ENCODE assay signal across 1 cellular context in the genomic region with DNA sequence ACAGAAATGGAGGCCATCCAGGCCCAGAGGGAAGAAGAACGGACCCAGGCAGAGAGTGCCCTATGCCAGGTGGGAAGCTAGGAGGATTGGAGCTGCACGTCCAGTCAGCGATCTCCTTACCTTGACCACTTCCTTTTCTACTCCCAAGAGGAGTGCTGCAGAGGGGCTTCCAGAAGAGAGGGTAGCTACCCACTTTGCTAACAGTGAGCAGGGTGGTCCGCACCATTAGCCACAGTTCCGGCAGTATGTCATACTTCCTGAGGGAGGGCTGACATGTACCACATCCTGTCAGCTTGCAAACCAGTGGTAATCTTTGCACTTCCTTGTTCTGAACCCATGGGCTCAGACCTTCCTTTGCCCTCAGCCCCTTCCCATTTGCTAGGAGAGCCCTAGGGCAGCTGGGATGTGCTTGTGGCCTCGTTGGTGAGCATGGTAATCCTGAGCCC.
TF ChIP-seq lines count a peak whose summit lies in the region.

No MANE protein-coding gene starts in this region.

TF ChIP-seq in GM12878, 131 proteins besides CTCF, POLR2A, EP300 and RAD21 (continues in another document):
- TF ChIP-seq ATF7 (IDR thresholded peaks at IDR 0.05; ENCODE audit: low read depth) (peak; percentile 95), BACH1 (IDR thresholded peaks at IDR 0.05; ENCODE audit: borderline replicate concordance) (no peak), KLF5 (IDR thresholded peaks at IDR 0.05; ENCODE audit: partially characterized antibody) (no peak), POU2F2 (IDR thresholded peaks at IDR 0.05; ENCODE audit: borderline replicate concordance, low read depth, low read length) (peak; percentile 47; the same call in 2 of the 3 replicates), SREBF2 (IDR thresholded peaks at IDR 0.05; ENCODE audit: low read length) (no peak), CHD4 (IDR thresholded peaks at IDR 0.05) (no peak), HDAC6 (IDR thresholded peaks at IDR 0.05; ENCODE audit: unreplicated experiment) (no peak), ZNF622 (IDR thresholded peaks at IDR 0.05) (no peak), STAT1 (conservative IDR thresholded peaks at IDR 0.05) (no peak), MEF2A (IDR thresholded peaks at IDR 0.05; ENCODE audit: insufficient read depth, low read depth, low read length) (no peak), FOXM1 (IDR thresholded peaks at IDR 0.05; ENCODE audit: low read depth, low read length) (no peak), ZSCAN29 (IDR thresholded peaks at IDR 0.05) (no peak), MEF2B (IDR thresholded peaks at IDR 0.05; ENCODE audit: partially characterized antibody, poor library complexity, severe bottlenecking) (no peak), RCOR1 (conservative IDR thresholded peaks at IDR 0.05; ENCODE audit: low read depth, low read length) (no peak), EZH2 (IDR thresholded peaks at IDR 0.05; ENCODE audit: borderline replicate concordance, control insufficient read depth, low read depth, low read length) (no peak), SRF (IDR thresholded peaks at IDR 0.05; ENCODE audit: low read depth in 2 of 2, low read length in 2 of 2) (peak in 1 of 2 experiments; percentile 17; a peak in 1 of 4 replicates), ETV6 (conservative IDR thresholded peaks at IDR 0.05 in 1 of 2, IDR thresholded peaks at IDR 0.05 in 1 of 2; ENCODE audit: borderline replicate concordance in 1 of 2, low read depth in 1 of 2) (peak in 1 of 2 experiments; percentile 87; a peak in 2 of 4 replicates), POLR2AphosphoS2 (IDR thresholded peaks at IDR 0.05; ENCODE audit: low read depth, low read length) (peak; percentile 74; the same call in 1 of the 2 replicates), SP1 (IDR thresholded peaks at IDR 0.05; ENCODE audit: low read depth, low read length) (no peak), CBFB (IDR thresholded peaks at IDR 0.05; ENCODE audit: low read depth) (peak; percentile 66; the same call in 1 of the 2 replicates), YY1 (IDR thresholded peaks at IDR 0.05; ENCODE audit: low read depth, low read length) (peak; percentile 62), CHD2 (IDR thresholded peaks at IDR 0.05; ENCODE audit: borderline replicate concordance, low read depth, low read length) (no peak), NR2C2 (IDR thresholded peaks at IDR 0.05; ENCODE audit: borderline replicate concordance, control insufficient read depth, insufficient read length, low read depth) (no peak)
- TF ChIP-seq, protein P1, sequence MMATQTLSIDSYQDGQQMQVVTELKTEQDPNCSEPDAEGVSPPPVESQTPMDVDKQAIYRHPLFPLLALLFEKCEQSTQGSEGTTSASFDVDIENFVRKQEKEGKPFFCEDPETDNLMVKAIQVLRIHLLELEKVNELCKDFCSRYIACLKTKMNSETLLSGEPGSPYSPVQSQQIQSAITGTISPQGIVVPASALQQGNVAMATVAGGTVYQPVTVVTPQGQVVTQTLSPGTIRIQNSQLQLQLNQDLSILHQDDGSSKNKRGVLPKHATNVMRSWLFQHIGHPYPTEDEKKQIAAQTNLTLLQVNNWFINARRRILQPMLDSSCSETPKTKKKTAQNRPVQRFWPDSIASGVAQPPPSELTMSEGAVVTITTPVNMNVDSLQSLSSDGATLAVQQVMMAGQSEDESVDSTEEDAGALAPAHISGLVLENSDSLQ (IDR thresholded peaks at IDR 0.05), result peak; percentile 90
- TF ChIP-seq, protein P2, sequence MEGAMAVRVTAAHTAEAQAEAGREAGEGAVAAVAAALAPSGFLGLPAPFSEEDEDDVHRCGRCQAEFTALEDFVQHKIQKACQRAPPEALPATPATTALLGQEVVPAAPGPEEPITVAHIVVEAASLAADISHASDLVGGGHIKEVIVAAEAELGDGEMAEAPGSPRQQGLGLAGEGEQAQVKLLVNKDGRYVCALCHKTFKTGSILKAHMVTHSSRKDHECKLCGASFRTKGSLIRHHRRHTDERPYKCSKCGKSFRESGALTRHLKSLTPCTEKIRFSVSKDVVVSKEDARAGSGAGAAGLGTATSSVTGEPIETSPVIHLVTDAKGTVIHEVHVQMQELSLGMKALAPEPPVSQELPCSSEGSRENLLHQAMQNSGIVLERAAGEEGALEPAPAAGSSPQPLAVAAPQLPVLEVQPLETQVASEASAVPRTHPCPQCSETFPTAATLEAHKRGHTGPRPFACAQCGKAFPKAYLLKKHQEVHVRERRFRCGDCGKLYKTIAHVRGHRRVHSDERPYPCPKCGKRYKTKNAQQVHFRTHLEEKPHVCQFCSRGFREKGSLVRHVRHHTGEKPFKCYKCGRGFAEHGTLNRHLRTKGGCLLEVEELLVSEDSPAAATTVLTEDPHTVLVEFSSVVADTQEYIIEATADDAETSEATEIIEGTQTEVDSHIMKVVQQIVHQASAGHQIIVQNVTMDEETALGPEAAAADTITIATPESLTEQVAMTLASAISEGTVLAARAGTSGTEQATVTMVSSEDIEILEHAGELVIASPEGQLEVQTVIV (IDR thresholded peaks at IDR 0.05; ENCODE audit: borderline replicate concordance, partially characterized antibody), result peak; percentile 68
- TF ChIP-seq, protein P3, sequence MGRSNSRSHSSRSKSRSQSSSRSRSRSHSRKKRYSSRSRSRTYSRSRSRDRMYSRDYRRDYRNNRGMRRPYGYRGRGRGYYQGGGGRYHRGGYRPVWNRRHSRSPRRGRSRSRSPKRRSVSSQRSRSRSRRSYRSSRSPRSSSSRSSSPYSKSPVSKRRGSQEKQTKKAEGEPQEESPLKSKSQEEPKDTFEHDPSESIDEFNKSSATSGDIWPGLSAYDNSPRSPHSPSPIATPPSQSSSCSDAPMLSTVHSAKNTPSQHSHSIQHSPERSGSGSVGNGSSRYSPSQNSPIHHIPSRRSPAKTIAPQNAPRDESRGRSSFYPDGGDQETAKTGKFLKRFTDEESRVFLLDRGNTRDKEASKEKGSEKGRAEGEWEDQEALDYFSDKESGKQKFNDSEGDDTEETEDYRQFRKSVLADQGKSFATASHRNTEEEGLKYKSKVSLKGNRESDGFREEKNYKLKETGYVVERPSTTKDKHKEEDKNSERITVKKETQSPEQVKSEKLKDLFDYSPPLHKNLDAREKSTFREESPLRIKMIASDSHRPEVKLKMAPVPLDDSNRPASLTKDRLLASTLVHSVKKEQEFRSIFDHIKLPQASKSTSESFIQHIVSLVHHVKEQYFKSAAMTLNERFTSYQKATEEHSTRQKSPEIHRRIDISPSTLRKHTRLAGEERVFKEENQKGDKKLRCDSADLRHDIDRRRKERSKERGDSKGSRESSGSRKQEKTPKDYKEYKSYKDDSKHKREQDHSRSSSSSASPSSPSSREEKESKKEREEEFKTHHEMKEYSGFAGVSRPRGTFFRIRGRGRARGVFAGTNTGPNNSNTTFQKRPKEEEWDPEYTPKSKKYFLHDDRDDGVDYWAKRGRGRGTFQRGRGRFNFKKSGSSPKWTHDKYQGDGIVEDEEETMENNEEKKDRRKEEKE (IDR thresholded peaks at IDR 0.05), result no peak
- TF ChIP-seq, protein P4, sequence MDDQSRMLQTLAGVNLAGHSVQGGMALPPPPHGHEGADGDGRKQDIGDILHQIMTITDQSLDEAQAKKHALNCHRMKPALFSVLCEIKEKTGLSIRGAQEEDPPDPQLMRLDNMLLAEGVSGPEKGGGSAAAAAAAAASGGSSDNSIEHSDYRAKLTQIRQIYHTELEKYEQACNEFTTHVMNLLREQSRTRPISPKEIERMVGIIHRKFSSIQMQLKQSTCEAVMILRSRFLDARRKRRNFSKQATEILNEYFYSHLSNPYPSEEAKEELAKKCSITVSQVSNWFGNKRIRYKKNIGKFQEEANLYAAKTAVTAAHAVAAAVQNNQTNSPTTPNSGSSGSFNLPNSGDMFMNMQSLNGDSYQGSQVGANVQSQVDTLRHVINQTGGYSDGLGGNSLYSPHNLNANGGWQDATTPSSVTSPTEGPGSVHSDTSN (IDR thresholded peaks at IDR 0.05; ENCODE audit: insufficient replicate concordance, low read depth, low read length), result peak; percentile 74
- TF ChIP-seq, protein P5, sequence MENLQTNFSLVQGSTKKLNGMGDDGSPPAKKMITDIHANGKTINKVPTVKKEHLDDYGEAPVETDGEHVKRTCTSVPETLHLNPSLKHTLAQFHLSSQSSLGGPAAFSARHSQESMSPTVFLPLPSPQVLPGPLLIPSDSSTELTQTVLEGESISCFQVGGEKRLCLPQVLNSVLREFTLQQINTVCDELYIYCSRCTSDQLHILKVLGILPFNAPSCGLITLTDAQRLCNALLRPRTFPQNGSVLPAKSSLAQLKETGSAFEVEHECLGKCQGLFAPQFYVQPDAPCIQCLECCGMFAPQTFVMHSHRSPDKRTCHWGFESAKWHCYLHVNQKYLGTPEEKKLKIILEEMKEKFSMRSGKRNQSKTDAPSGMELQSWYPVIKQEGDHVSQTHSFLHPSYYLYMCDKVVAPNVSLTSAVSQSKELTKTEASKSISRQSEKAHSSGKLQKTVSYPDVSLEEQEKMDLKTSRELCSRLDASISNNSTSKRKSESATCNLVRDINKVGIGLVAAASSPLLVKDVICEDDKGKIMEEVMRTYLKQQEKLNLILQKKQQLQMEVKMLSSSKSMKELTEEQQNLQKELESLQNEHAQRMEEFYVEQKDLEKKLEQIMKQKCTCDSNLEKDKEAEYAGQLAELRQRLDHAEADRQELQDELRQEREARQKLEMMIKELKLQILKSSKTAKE (IDR thresholded peaks at IDR 0.05; ENCODE audit: low read depth, poor library complexity, severe bottlenecking), result no peak
- TF ChIP-seq, protein P6, sequence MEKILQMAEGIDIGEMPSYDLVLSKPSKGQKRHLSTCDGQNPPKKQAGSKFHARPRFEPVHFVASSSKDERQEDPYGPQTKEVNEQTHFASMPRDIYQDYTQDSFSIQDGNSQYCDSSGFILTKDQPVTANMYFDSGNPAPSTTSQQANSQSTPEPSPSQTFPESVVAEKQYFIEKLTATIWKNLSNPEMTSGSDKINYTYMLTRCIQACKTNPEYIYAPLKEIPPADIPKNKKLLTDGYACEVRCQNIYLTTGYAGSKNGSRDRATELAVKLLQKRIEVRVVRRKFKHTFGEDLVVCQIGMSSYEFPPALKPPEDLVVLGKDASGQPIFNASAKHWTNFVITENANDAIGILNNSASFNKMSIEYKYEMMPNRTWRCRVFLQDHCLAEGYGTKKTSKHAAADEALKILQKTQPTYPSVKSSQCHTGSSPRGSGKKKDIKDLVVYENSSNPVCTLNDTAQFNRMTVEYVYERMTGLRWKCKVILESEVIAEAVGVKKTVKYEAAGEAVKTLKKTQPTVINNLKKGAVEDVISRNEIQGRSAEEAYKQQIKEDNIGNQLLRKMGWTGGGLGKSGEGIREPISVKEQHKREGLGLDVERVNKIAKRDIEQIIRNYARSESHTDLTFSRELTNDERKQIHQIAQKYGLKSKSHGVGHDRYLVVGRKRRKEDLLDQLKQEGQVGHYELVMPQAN (conservative IDR thresholded peaks at IDR 0.05), result peak; percentile 61
- TF ChIP-seq, protein P7, sequence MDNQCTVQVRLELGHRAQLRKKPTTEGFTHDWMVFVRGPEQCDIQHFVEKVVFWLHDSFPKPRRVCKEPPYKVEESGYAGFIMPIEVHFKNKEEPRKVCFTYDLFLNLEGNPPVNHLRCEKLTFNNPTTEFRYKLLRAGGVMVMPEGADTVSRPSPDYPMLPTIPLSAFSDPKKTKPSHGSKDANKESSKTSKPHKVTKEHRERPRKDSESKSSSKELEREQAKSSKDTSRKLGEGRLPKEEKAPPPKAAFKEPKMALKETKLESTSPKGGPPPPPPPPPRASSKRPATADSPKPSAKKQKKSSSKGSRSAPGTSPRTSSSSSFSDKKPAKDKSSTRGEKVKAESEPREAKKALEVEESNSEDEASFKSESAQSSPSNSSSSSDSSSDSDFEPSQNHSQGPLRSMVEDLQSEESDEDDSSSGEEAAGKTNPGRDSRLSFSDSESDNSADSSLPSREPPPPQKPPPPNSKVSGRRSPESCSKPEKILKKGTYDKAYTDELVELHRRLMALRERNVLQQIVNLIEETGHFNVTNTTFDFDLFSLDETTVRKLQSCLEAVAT (IDR thresholded peaks at IDR 0.05), result 0 out of 2 replicates have a peak, but pooled peaks have one; percentile 28
- TF ChIP-seq, protein P8, sequence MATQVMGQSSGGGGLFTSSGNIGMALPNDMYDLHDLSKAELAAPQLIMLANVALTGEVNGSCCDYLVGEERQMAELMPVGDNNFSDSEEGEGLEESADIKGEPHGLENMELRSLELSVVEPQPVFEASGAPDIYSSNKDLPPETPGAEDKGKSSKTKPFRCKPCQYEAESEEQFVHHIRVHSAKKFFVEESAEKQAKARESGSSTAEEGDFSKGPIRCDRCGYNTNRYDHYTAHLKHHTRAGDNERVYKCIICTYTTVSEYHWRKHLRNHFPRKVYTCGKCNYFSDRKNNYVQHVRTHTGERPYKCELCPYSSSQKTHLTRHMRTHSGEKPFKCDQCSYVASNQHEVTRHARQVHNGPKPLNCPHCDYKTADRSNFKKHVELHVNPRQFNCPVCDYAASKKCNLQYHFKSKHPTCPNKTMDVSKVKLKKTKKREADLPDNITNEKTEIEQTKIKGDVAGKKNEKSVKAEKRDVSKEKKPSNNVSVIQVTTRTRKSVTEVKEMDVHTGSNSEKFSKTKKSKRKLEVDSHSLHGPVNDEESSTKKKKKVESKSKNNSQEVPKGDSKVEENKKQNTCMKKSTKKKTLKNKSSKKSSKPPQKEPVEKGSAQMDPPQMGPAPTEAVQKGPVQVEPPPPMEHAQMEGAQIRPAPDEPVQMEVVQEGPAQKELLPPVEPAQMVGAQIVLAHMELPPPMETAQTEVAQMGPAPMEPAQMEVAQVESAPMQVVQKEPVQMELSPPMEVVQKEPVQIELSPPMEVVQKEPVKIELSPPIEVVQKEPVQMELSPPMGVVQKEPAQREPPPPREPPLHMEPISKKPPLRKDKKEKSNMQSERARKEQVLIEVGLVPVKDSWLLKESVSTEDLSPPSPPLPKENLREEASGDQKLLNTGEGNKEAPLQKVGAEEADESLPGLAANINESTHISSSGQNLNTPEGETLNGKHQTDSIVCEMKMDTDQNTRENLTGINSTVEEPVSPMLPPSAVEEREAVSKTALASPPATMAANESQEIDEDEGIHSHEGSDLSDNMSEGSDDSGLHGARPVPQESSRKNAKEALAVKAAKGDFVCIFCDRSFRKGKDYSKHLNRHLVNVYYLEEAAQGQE (IDR thresholded peaks at IDR 0.05; ENCODE audit: low read depth, low read length), result no peak
- TF ChIP-seq, protein P9, sequence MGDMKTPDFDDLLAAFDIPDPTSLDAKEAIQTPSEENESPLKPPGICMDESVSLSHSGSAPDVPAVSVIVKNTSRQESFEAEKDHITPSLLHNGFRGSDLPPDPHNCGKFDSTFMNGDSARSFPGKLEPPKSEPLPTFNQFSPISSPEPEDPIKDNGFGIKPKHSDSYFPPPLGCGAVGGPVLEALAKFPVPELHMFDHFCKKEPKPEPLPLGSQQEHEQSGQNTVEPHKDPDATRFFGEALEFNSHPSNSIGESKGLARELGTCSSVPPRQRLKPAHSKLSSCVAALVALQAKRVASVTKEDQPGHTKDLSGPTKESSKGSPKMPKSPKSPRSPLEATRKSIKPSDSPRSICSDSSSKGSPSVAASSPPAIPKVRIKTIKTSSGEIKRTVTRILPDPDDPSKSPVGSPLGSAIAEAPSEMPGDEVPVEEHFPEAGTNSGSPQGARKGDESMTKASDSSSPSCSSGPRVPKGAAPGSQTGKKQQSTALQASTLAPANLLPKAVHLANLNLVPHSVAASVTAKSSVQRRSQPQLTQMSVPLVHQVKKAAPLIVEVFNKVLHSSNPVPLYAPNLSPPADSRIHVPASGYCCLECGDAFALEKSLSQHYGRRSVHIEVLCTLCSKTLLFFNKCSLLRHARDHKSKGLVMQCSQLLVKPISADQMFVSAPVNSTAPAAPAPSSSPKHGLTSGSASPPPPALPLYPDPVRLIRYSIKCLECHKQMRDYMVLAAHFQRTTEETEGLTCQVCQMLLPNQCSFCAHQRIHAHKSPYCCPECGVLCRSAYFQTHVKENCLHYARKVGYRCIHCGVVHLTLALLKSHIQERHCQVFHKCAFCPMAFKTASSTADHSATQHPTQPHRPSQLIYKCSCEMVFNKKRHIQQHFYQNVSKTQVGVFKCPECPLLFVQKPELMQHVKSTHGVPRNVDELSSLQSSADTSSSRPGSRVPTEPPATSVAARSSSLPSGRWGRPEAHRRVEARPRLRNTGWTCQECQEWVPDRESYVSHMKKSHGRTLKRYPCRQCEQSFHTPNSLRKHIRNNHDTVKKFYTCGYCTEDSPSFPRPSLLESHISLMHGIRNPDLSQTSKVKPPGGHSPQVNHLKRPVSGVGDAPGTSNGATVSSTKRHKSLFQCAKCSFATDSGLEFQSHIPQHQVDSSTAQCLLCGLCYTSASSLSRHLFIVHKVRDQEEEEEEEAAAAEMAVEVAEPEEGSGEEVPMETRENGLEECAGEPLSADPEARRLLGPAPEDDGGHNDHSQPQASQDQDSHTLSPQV (IDR thresholded peaks at IDR 0.05), result 0 out of 2 replicates have a peak, but pooled peaks have one; percentile 12
